In genomic region chr18:57054891-57055290, GRCh38 we compare ENCODE assay signal across 13 cellular contexts.
"Had no signal": no experiment of that assay in that cellular context is flagged by ENCODE, and none has a peak within 500 bp of the region (broad histone marks: within the 10 kb centered on the region; RNA-seq: fewer than 3 reads in every experiment).

No MANE protein-coding gene starts in this region.

- H3K27ac ChIP-seq: epithelial cell of prostate, esophagus muscularis mucosa, hepatocyte, right atrium auricular region, sigmoid colon had no signal

- H3K4me1 ChIP-seq: esophagus muscularis mucosa, right atrium auricular region, sigmoid colon had no signal

- ATAC-seq: effector memory CD8-positive, alpha-beta T cell; naive thymus-derived CD8-positive, alpha-beta T cell had no signal

- H3K36me3 ChIP-seq: esophagus muscularis mucosa, right atrium auricular region, sigmoid colon had no signal

- H3K9me3 ChIP-seq: esophagus muscularis mucosa, right atrium auricular region, sigmoid colon had no signal

- H3K4me3 ChIP-seq: esophagus muscularis mucosa, hepatocyte, right atrium auricular region, sigmoid colon had no signal

- H3K27me3 ChIP-seq: esophagus muscularis mucosa, hepatocyte, right atrium auricular region had no signal

- DNase-seq: effector memory CD8-positive, alpha-beta T cell; kidney; mesendoderm; naive thymus-derived CD8-positive, alpha-beta T cell; sigmoid colon; small intestine; stimulated activated CD4-positive, alpha-beta T cell treated with anti-CD3 and anti-CD28 coated beads, Interleukin-12 subunit alpha, Interleukin-12 subunit beta, amount 100 ng/mL, for 4 hours; stimulated activated naive CD4-positive, alpha-beta T cell treated with Interleukin-2 at 50 U/mL for 16 hours; trophoblast cell had no signal
